In genomic region chr1:50975436-50975835, GRCh38 we compare ENCODE assay signal across 11 cellular contexts. TPM values are rescaled to one million over a fixed set of nuclear protein-coding genes. Genes with fewer than 3 reads are reported as not detected.
DNase-seq lines count a peak whose midpoint lies in the region; ATAC-seq lines count a peak whose summit lies in the region.
"Had no signal": no experiment of that assay in that cellular context is flagged by ENCODE, and none has a peak within 500 bp of the region (broad histone marks: within the 10 kb centered on the region; RNA-seq: fewer than 3 reads in every experiment).

No MANE protein-coding gene starts in this region.

- no peaks in the 10 kb centered on the region for H3K36me3 Mint-ChIP-seq in CD4-positive, CD25-positive, alpha-beta regulatory T cell
- peaks cover 7 to 13% of the 10 kb centered on the region in 2 donors for H3K36me3 Mint-ChIP-seq in activated naive CD4-positive, alpha-beta T cell treated with anti-CD3 and anti-CD28 coated beads, Interleukin-2, amount 50 U/mL, for 72 hours

- no peak overlapping the region for H3K27ac ChIP-seq in CD4-positive, CD25-positive, alpha-beta regulatory T cell (ENCODE audit: insufficient read depth, low read length, poor library complexity, severe bottlenecking)
- no peak overlapping the region for H3K27ac ChIP-seq in GM23248

- H3K4me1 Mint-ChIP-seq in CD4-positive, CD25-positive, alpha-beta regulatory T cell: peaks cover 15 to 40% (median 23%) of the 10 kb centered on the region in 4 donors

- no peak overlapping the region for H3K4me2 ChIP-seq in GM23248 (ENCODE audit: unreplicated experiment)

- no peak overlapping the region; the same call in 1 of the 2 replicates for H3K9ac ChIP-seq in GM23248

- peaks cover 19% of the 10 kb centered on the region for H3K27me3 Mint-ChIP-seq in CD4-positive, CD25-positive, alpha-beta regulatory T cell

- H2AFZ ChIP-seq in GM23248: 0 out of 2 replicates have a peak overlapping the region, but pooled peaks have one; percentile 95

- H3K9me2 ChIP-seq in GM23248 (ENCODE audit: insufficient read depth): no peaks in the 10 kb centered on the region

- no peaks in the 10 kb centered on the region for H4K20me1 ChIP-seq in GM23248 (ENCODE audit: insufficient read depth)

- no peaks in the 10 kb centered on the region for H3K36me3 ChIP-seq in CD4-positive, CD25-positive, alpha-beta regulatory T cell (ENCODE audit: control insufficient read depth, insufficient read depth, low read length)
- no peaks in the 10 kb centered on the region for H3K36me3 ChIP-seq in GM23248 (ENCODE audit: low read depth)

- in situ Hi-C loops in GM23248 (cut with MboI): no loop called here

- no peak overlapping the region for H3K4me3 Mint-ChIP-seq in CD4-positive, CD25-positive, alpha-beta regulatory T cell

- no peak for ATAC-seq in CD4-positive, CD25-positive, alpha-beta regulatory T cell (ENCODE audit: low read depth in 2 of 2)
- ATAC-seq in activated naive CD4-positive, alpha-beta T cell treated with anti-CD3 and anti-CD28 coated beads, Interleukin-2, amount 50 U/mL, for 72 hours: no peak
- no peak for ATAC-seq in HG03175 (IDR thresholded peaks at IDR 0.05; ENCODE audit: unreplicated experiment)
- ATAC-seq: activated naive CD8-positive, alpha-beta T cell treated with anti-CD3 and anti-CD28 coated beads, Interleukin-2, amount 50 U/mL, for 24 hours; sciatic nerve had no signal

- H3K9me3 Mint-ChIP-seq in CD4-positive, CD25-positive, alpha-beta regulatory T cell: peaks cover 0 to 3% (median 0%) of the 10 kb centered on the region in 7 donors
- no peaks in the 10 kb centered on the region for H3K9me3 Mint-ChIP-seq in activated naive CD4-positive, alpha-beta T cell treated with anti-CD3 and anti-CD28 coated beads, Interleukin-2, amount 50 U/mL, for 72 hours
- H3K9me3 Mint-ChIP-seq: activated naive CD8-positive, alpha-beta T cell treated with anti-CD3 and anti-CD28 coated beads, Interleukin-2, amount 50 U/mL, for 24 hours had no signal

- DNase-seq in CD4-positive, CD25-positive, alpha-beta regulatory T cell: no peak
- DNase-seq in GM23248 (no peak), NCI-H748 treated with DMSO at 0.1 percent for 48 hours (lab: John Stamatoyannopoulos, UW) (peak; percentile 27), fibroblast of peridontal ligament (ENCODE audit: extremely low read depth) (peak; percentile 41), NCI-H510A (lab: John Stamatoyannopoulos, UW) (no peak)
- DNase-seq in activated naive CD4-positive, alpha-beta T cell treated with anti-CD3 and anti-CD28 coated beads, Interleukin-2, amount 50 U/mL, for 72 hours (ENCODE audit: low spot score in 2 of 2): no peak
- DNase-seq in stimulated activated naive CD4-positive, alpha-beta T cell (lab: John Stamatoyannopoulos, UW): no peak
- DNase-seq: activated naive CD8-positive, alpha-beta T cell treated with anti-CD3 and anti-CD28 coated beads, Interleukin-2, amount 50 U/mL, for 24 hours; NCI-H526 treated with DMSO at 0.1 percent for 48 hours had no signal

- no peaks in the 10 kb centered on the region for H3K9me3 ChIP-seq in CD4-positive, CD25-positive, alpha-beta regulatory T cell (ENCODE audit: control insufficient read depth in 2 of 2, low read length in 2 of 2)
- H3K9me3 ChIP-seq in GM23248 (ENCODE audit: low read depth): no peaks in the 10 kb centered on the region

- WGBS in GM23248 (ENCODE audit: low coverage in 1 of 2, low lambda C conversion rate in 2 of 2, missing lambda C conversion rate in 2 of 2), 2 experiments: 72 to 75% methylated on average over 1 of the region's 1 CpG

- peak overlapping the region; percentile 91 for H3K4me3 ChIP-seq in CD4-positive, CD25-positive, alpha-beta regulatory T cell (ENCODE audit: low read depth, low read length)
- no peak overlapping the region for H3K4me3 ChIP-seq in GM23248

- H3K4me1 ChIP-seq in CD4-positive, CD25-positive, alpha-beta regulatory T cell (ENCODE audit: control insufficient read depth, insufficient read depth, low read length, poor library complexity, severe bottlenecking): peaks cover 48% of the 10 kb centered on the region
- H3K4me1 ChIP-seq in GM23248 (ENCODE audit: insufficient read depth): peaks cover 38% of the 10 kb centered on the region

- H3F3A ChIP-seq in GM23248 (ENCODE audit: insufficient read depth): peaks cover 13% of the 10 kb centered on the region

- H3K27me3 ChIP-seq in CD4-positive, CD25-positive, alpha-beta regulatory T cell (ENCODE audit: control insufficient read depth, insufficient read depth, low read length): peaks cover 3% of the 10 kb centered on the region
- H3K27me3 ChIP-seq in GM23248 (replicated peaks; ENCODE audit: insufficient read depth): no peaks in the 10 kb centered on the region

- peaks cover 66% of the 10 kb centered on the region for H3K79me2 ChIP-seq in GM23248 (ENCODE audit: insufficient read depth)

- H3K27ac Mint-ChIP-seq in CD4-positive, CD25-positive, alpha-beta regulatory T cell: no peak overlapping the region
- H3K27ac Mint-ChIP-seq in activated naive CD4-positive, alpha-beta T cell treated with anti-CD3 and anti-CD28 coated beads, Interleukin-2, amount 50 U/mL, for 72 hours: no peak overlapping the region
- H3K27ac Mint-ChIP-seq: activated naive CD8-positive, alpha-beta T cell treated with anti-CD3 and anti-CD28 coated beads, Interleukin-2, amount 50 U/mL, for 24 hours had no signal

RNA-seq across cellular contexts. Expression of gene CDKN2C, which starts 5.4 kb away (rescaled TPM):
- 12.6 TPM for total RNA-seq in CD4-positive, CD25-positive, alpha-beta regulatory T cell
- polyA plus RNA-seq in CD4-positive, CD25-positive, alpha-beta regulatory T cell: 10 to 100 TPM; 11.8 to 26.2 (median 20.6) TPM
- 17.3 and 19.2 TPM in 2 replicates for total RNA-seq in GM23248 (2014; rRNA removed; shearing (Covaris generic))
- 11.7 and 12.6 TPM in 2 replicates for polyA plus RNA-seq in GM23248 (2016; fragmentation: Nextera tagmentation; extraction: Ambion mirVana)
- total RNA-seq in activated naive CD4-positive, alpha-beta T cell treated with anti-CD3 and anti-CD28 coated beads, Interleukin-2, amount 50 U/mL, for 72 hours: 1 to 10 TPM; 5.6 to 10.0 TPM

RNA-seq across cellular contexts. Expression of gene FAF1, which starts 15.4 kb away (rescaled TPM):
- total RNA-seq in CD4-positive, CD25-positive, alpha-beta regulatory T cell: 56.6 TPM
- 10 to 100 TPM; 28.9 to 58.2 (median 42.9) TPM for polyA plus RNA-seq in CD4-positive, CD25-positive, alpha-beta regulatory T cell
- 49.1 and 53.9 TPM in 2 replicates for total RNA-seq in GM23248 (2014; rRNA removed; shearing (Covaris generic))
- 7.2 and 9.5 TPM in 2 replicates for polyA plus RNA-seq in GM23248 (2016; fragmentation: Nextera tagmentation; extraction: Ambion mirVana)
- total RNA-seq in activated naive CD4-positive, alpha-beta T cell treated with anti-CD3 and anti-CD28 coated beads, Interleukin-2, amount 50 U/mL, for 72 hours: 100 to 1,000 TPM in 1 of 2 donors, 10 to 100 TPM in 1; 58.1 to 101 TPM

Comparison
In these comparisons a context has a peak if more than half of its experiments do, and no peak if none do; other contexts are left out.
1. DNase-seq: peak in NCI-H748 treated with DMSO at 0.1 percent for 48 hours (single experiment) and fibroblast of peridontal ligament (single experiment); none in CD4-positive, CD25-positive, alpha-beta regulatory T cell (0 of 3), GM23248 (single experiment), NCI-H510A (single experiment), activated naive CD4-positive, alpha-beta T cell treated with anti-CD3 and anti-CD28 coated beads, Interleukin-2, amount 50 U/mL, for 72 hours (0 of 2) and stimulated activated naive CD4-positive, alpha-beta T cell (0 of 6).